In genomic region chr13:97307882-97308624, GRCh38 we compare ENCODE assay signal across 9 cellular contexts.
DNase-seq lines count a peak whose midpoint lies in the region; FAIRE-seq and TF ChIP-seq lines count a peak whose summit lies in the region.
"Had no signal": no experiment of that assay in that cellular context is flagged by ENCODE, and none has a peak within 500 bp of the region (broad histone marks: within the 10 kb centered on the region; RNA-seq: fewer than 3 reads in every experiment).

No MANE protein-coding gene starts in this region.

- H3K4me3 ChIP-seq in bronchial epithelial cell (ENCODE audit: low read depth, low read length) (no peak overlapping the region), subcutaneous abdominal adipose tissue (ENCODE audit: low read depth in 1 of 5, low read length in 5 of 5) (no peak overlapping the region)
- no peak overlapping the region for H3K4me3 ChIP-seq in CD8-positive, alpha-beta memory T cell (ENCODE audit: low read length)

- peaks cover 7 to 18% (median 9%) of the 10 kb centered on the region in 3 donors for H3K36me3 Mint-ChIP-seq in CD8-positive, alpha-beta memory T cell
- H3K36me3 Mint-ChIP-seq in activated naive CD8-positive, alpha-beta T cell treated with anti-CD3 and anti-CD28 coated beads for 36 hours: peaks cover 11% of the 10 kb centered on the region

- H3K4me1 ChIP-seq in subcutaneous abdominal adipose tissue (ENCODE audit: control insufficient read depth in 5 of 5, insufficient read depth in 5 of 5, low read length in 5 of 5): peaks cover 2 to 38% (median 27%) of the 10 kb centered on the region in 5 donors
- no peaks in the 10 kb centered on the region for H3K4me1 ChIP-seq in CD8-positive, alpha-beta memory T cell (ENCODE audit: insufficient read depth, low read length)

- H3K27ac Mint-ChIP-seq in CD8-positive, alpha-beta memory T cell: peak overlapping the region in 1 of 8 donors; percentile 10
- no peak overlapping the region for H3K27ac Mint-ChIP-seq in activated naive CD8-positive, alpha-beta T cell treated with anti-CD3 and anti-CD28 coated beads for 36 hours

- peaks cover 27 to 48% (median 35%) of the 10 kb centered on the region in 3 donors for H3K4me1 Mint-ChIP-seq in CD8-positive, alpha-beta memory T cell
- H3K4me1 Mint-ChIP-seq in activated naive CD8-positive, alpha-beta T cell treated with anti-CD3 and anti-CD28 coated beads for 36 hours: peaks cover 10% of the 10 kb centered on the region

- H3K9me3 ChIP-seq in subcutaneous abdominal adipose tissue (ENCODE audit: control insufficient read depth in 5 of 5, low read length in 5 of 5): no peaks in the 10 kb centered on the region
- H3K9me3 ChIP-seq in CD8-positive, alpha-beta memory T cell (ENCODE audit: low read length): no peaks in the 10 kb centered on the region

- DNase-seq in M059J (ENCODE audit: low read depth): peak; percentile 88
- peak; percentile 30 for DNase-seq in bronchial epithelial cell (ENCODE audit: low read depth)
- DNase-seq in kidney glomerular epithelial cell (lab: John Stamatoyannopoulos, UW): peak; percentile 87
- no peak for DNase-seq in CD8-positive, alpha-beta memory T cell
- no peak for DNase-seq in GM13976 (ENCODE audit: low spot score)
- no peak for DNase-seq in activated naive CD8-positive, alpha-beta T cell treated with anti-CD3 and anti-CD28 coated beads for 36 hours
- DNase-seq in activated CD4-positive, alpha-beta T cell treated with anti-CD3 and anti-CD28 coated beads for 48 hours: no peak

- in situ Hi-C loops in GM13976 (cut with MboI; ENCODE audit: low sequenced_read_pairs, unreplicated experiment): no loop called here

- TF ChIP-seq CTCF in bronchial epithelial cell (IDR thresholded peaks at IDR 0.05; ENCODE audit: insufficient read depth, low read length, severe bottlenecking): no peak
- no peak for TF ChIP-seq CTCF in GM13976 (IDR thresholded peaks at IDR 0.05; ENCODE audit: borderline replicate concordance, control extremely low read depth, extremely low read depth, insufficient read depth, missing control alignments)

- no peak overlapping the region for H3K4me3 Mint-ChIP-seq in CD8-positive, alpha-beta memory T cell
- no peak overlapping the region for H3K4me3 Mint-ChIP-seq in activated naive CD8-positive, alpha-beta T cell treated with anti-CD3 and anti-CD28 coated beads for 36 hours
- H3K4me3 Mint-ChIP-seq: IgD-negative memory B cell had no signal

- FAIRE-seq in bronchial epithelial cell (lab: Jason Lieb, UNC): no peak

- no peaks in the 10 kb centered on the region for H3K36me3 ChIP-seq in bronchial epithelial cell (ENCODE audit: control insufficient read depth, insufficient read depth, low read length)
- no peaks in the 10 kb centered on the region for H3K36me3 ChIP-seq in subcutaneous abdominal adipose tissue (ENCODE audit: control insufficient read depth in 5 of 5, insufficient read depth in 5 of 5, low read length in 5 of 5)
- H3K36me3 ChIP-seq in CD8-positive, alpha-beta memory T cell (ENCODE audit: insufficient read depth, low read length): no peaks in the 10 kb centered on the region

- POLR2A ChIA-PET in CD8-positive, alpha-beta memory T cell (lab: Charles Lee): no interaction called here

- peak overlapping the region; percentile 24 for H3K27ac ChIP-seq in subcutaneous abdominal adipose tissue (ENCODE audit: low read depth, low read length)
- no peak overlapping the region for H3K27ac ChIP-seq in CD8-positive, alpha-beta memory T cell (ENCODE audit: low read depth, low read length)

- no peaks in the 10 kb centered on the region for H3K9me3 Mint-ChIP-seq in CD8-positive, alpha-beta memory T cell
- H3K9me3 Mint-ChIP-seq in activated naive CD8-positive, alpha-beta T cell treated with anti-CD3 and anti-CD28 coated beads for 36 hours: no peaks in the 10 kb centered on the region
- H3K9me3 Mint-ChIP-seq: IgD-negative memory B cell had no signal

- H3K27me3 ChIP-seq in bronchial epithelial cell (ENCODE audit: control insufficient read depth, insufficient read depth, low read length) (no peaks in the 10 kb centered on the region), subcutaneous abdominal adipose tissue (ENCODE audit: control insufficient read depth in 5 of 5, insufficient read depth in 4 of 5, low read length in 5 of 5) (no peaks in the 10 kb centered on the region)
- no peaks in the 10 kb centered on the region for H3K27me3 ChIP-seq in CD8-positive, alpha-beta memory T cell (ENCODE audit: insufficient read depth, low read length, poor library complexity, severe bottlenecking)

- CTCF ChIA-PET in CD8-positive, alpha-beta memory T cell (lab: Charles Lee): no interaction called here

- peak overlapping the region in 1 of 5 donors; percentile 2 for H3K9ac ChIP-seq in subcutaneous abdominal adipose tissue (ENCODE audit: low read length in 5 of 5)

- no peaks in the 10 kb centered on the region for H3K27me3 Mint-ChIP-seq in CD8-positive, alpha-beta memory T cell
- no peaks in the 10 kb centered on the region for H3K27me3 Mint-ChIP-seq in activated naive CD8-positive, alpha-beta T cell treated with anti-CD3 and anti-CD28 coated beads for 36 hours
- H3K27me3 Mint-ChIP-seq: IgD-negative memory B cell had no signal

Comparison
In these comparisons a context has a peak if more than half of its experiments do, and no peak if none do; other contexts are left out.
1. DNase-seq: peak in M059J (single experiment), bronchial epithelial cell (single experiment) and kidney glomerular epithelial cell (single experiment); none in CD8-positive, alpha-beta memory T cell (0 of 5), GM13976 (single experiment), activated naive CD8-positive, alpha-beta T cell treated with anti-CD3 and anti-CD28 coated beads for 36 hours (single experiment) and activated CD4-positive, alpha-beta T cell treated with anti-CD3 and anti-CD28 coated beads for 48 hours (single experiment).